In genomic region chr5:15555176-15555575, GRCh38 we compare ENCODE assay signal across 31 cellular contexts. TPM values are rescaled to one million over a fixed set of nuclear protein-coding genes. Genes with fewer than 3 reads are reported as not detected.
"Had no signal": no experiment of that assay in that cellular context is flagged by ENCODE, and none has a peak within 500 bp of the region (broad histone marks: within the 10 kb centered on the region; RNA-seq: fewer than 3 reads in every experiment).

No MANE protein-coding gene starts in this region.

- H3K4me3 ChIP-seq: esophagus muscularis mucosa, heart left ventricle, left lung, lower lobe of right lung, ovary, right lobe of liver, vagina had no signal

- H3K27ac Mint-ChIP-seq: activated CD8-positive, alpha-beta T cell treated with anti-CD3 and anti-CD28 coated beads for 36 hours; activated naive CD8-positive, alpha-beta T cell; activated T-cell treated with anti-CD3 and anti-CD28 coated beads, Interleukin-2, amount 50 U/mL, for 72 hours; natural killer cell treated with Interleukin-12 subunit alpha and Interleukin-12 subunit beta and Interleukin-15 and Interleukin-18, amount 100 ng/mL, for 72 hours; progenitor cell of endocrine pancreas; stimulated activated memory B cell treated with anti-CD40 and anti-IgM and Interleukin-4, amounts not matched to agents 10 μg/mL and 1 μg/mL and 100 μg/mL, for 72 hours; type B pancreatic cell had no signal

- H3K4me1 Mint-ChIP-seq: central memory CD8-positive, alpha-beta T cell; stimulated activated memory B cell treated with anti-CD40 and anti-IgM and Interleukin-4, amounts not matched to agents 10 μg/mL and 1 μg/mL and 100 μg/mL, for 72 hours; stimulated activated naive CD8-positive, alpha-beta T cell treated with anti-CD3 and anti-CD28 coated beads, Interleukin-15, amount 100 ng/mL, for 72 hours had no signal

- H3K4me1 ChIP-seq: left lung, right lobe of liver had no signal

- H3K9me3 ChIP-seq: esophagus muscularis mucosa, heart left ventricle, left lung, lower lobe of right lung, ovary, right lobe of liver, vagina had no signal

- ATAC-seq: activated CD8-positive, alpha-beta T cell treated with anti-CD3 and anti-CD28 coated beads for 36 hours; activated T-cell treated with anti-CD3 and anti-CD28 coated beads, Interleukin-2, amount 50 U/mL, for 72 hours; foreskin keratinocyte; left lung; lower lobe of right lung; natural killer cell treated with Interleukin-12 subunit alpha and Interleukin-12 subunit beta and Interleukin-15 and Interleukin-18, amount 100 ng/mL, for 72 hours; right lobe of liver; stimulated activated memory B cell treated with anti-CD40 and anti-IgM and Interleukin-4, amounts not matched to agents 10 μg/mL and 1 μg/mL and 100 μg/mL, for 72 hours; stimulated activated naive CD8-positive, alpha-beta T cell treated with anti-CD3 and anti-CD28 coated beads, Interleukin-15, amount 100 ng/mL, for 72 hours had no signal

- DNase-seq: activated CD4-positive, alpha-beta T cell treated with anti-CD3 and anti-CD28 coated beads for 1 hour; activated CD4-positive, alpha-beta T cell treated with anti-CD3 and anti-CD28 coated beads, Interleukin-2, amount 50 U/mL, for 1 hour; activated CD8-positive, alpha-beta T cell treated with anti-CD3 and anti-CD28 coated beads for 36 hours; activated naive CD4-positive, alpha-beta T cell treated with Interleukin-2 at 50 U/mL for 16 hours; activated T-cell treated with anti-CD3 and anti-CD28 coated beads, Interleukin-2, amount 50 U/mL, for 72 hours; anterior cingulate cortex; dermis blood vessel endothelial cell; effector CD4-positive, alpha-beta T cell; foreskin keratinocyte; heart left ventricle; kidney glomerular epithelial cell; left lung; lower lobe of right lung; mesenchymal stem cell; ovary; right lobe of liver; small intestine; stimulated activated CD4-positive, alpha-beta T cell treated with anti-CD3 and anti-CD28 coated beads, Interleukin-1b, Interleukin-23, amount 100 ng/mL, for 48 hours; stimulated activated CD4-positive, alpha-beta T cell treated with anti-CD3 and anti-CD28 coated beads, Interleukin-4, amount 100 ng/mL, for 4 hours; stimulated activated CD8-positive, alpha-beta memory T cell treated with anti-CD3 and anti-CD28 coated beads, Interleukin-4, amount 100 ng/mL, for 48 hours; stimulated activated naive CD8-positive, alpha-beta T cell treated with anti-CD3 and anti-CD28 coated beads, Interleukin-15, amount 100 ng/mL, for 72 hours; substantia nigra; T1000 had no signal

- H3K27me3 ChIP-seq: esophagus muscularis mucosa, foreskin keratinocyte, heart left ventricle, left lung, ovary, right lobe of liver, vagina had no signal

- H3K36me3 ChIP-seq: esophagus muscularis mucosa, left lung, lower lobe of right lung, ovary, right lobe of liver, vagina had no signal

- H3K9me3 Mint-ChIP-seq: activated CD8-positive, alpha-beta T cell treated with anti-CD3 and anti-CD28 coated beads for 36 hours; type B pancreatic cell had no signal

- H3K4me3 Mint-ChIP-seq: activated CD8-positive, alpha-beta T cell treated with anti-CD3 and anti-CD28 coated beads for 36 hours; activated naive CD8-positive, alpha-beta T cell; activated T-cell treated with anti-CD3 and anti-CD28 coated beads, Interleukin-2, amount 50 U/mL, for 72 hours; central memory CD8-positive, alpha-beta T cell; natural killer cell treated with Interleukin-12 subunit alpha and Interleukin-12 subunit beta and Interleukin-15 and Interleukin-18, amount 100 ng/mL, for 72 hours; stimulated activated memory B cell treated with anti-CD40 and anti-IgM and Interleukin-4, amounts not matched to agents 10 μg/mL and 1 μg/mL and 100 μg/mL, for 72 hours; stimulated activated naive CD8-positive, alpha-beta T cell treated with anti-CD3 and anti-CD28 coated beads, Interleukin-15, amount 100 ng/mL, for 72 hours; type B pancreatic cell had no signal

- H3K27ac ChIP-seq: esophagus muscularis mucosa, foreskin keratinocyte, heart left ventricle, left lung, lower lobe of right lung, ovary, right lobe of liver, vagina had no signal

- H3K36me3 Mint-ChIP-seq: activated naive CD8-positive, alpha-beta T cell; natural killer cell treated with Interleukin-12 subunit alpha and Interleukin-12 subunit beta and Interleukin-15 and Interleukin-18, amount 100 ng/mL, for 72 hours; stimulated activated memory B cell treated with anti-CD40 and anti-IgM and Interleukin-4, amounts not matched to agents 10 μg/mL and 1 μg/mL and 100 μg/mL, for 72 hours had no signal

- H3K27me3 Mint-ChIP-seq: activated CD8-positive, alpha-beta T cell treated with anti-CD3 and anti-CD28 coated beads for 36 hours; activated naive CD8-positive, alpha-beta T cell; central memory CD8-positive, alpha-beta T cell; natural killer cell treated with Interleukin-12 subunit alpha and Interleukin-12 subunit beta and Interleukin-15 and Interleukin-18, amount 100 ng/mL, for 72 hours; progenitor cell of endocrine pancreas; stimulated activated memory B cell treated with anti-CD40 and anti-IgM and Interleukin-4, amounts not matched to agents 10 μg/mL and 1 μg/mL and 100 μg/mL, for 72 hours; stimulated activated naive CD8-positive, alpha-beta T cell treated with anti-CD3 and anti-CD28 coated beads, Interleukin-15, amount 100 ng/mL, for 72 hours; type B pancreatic cell had no signal

RNA-seq across cellular contexts. Expression of gene FBXL7, which starts 55.2 kb away (rescaled TPM):
- total RNA-seq: activated CD8-positive, alpha-beta T cell treated with anti-CD3 and anti-CD28 coated beads for 36 hours; activated T-cell treated with anti-CD3 and anti-CD28 coated beads, Interleukin-2, amount 50 U/mL, for 72 hours; natural killer cell treated with Interleukin-12 subunit alpha and Interleukin-12 subunit beta and Interleukin-15 and Interleukin-18, amount 100 ng/mL, for 72 hours had no signal
